In the genomic region with DNA sequence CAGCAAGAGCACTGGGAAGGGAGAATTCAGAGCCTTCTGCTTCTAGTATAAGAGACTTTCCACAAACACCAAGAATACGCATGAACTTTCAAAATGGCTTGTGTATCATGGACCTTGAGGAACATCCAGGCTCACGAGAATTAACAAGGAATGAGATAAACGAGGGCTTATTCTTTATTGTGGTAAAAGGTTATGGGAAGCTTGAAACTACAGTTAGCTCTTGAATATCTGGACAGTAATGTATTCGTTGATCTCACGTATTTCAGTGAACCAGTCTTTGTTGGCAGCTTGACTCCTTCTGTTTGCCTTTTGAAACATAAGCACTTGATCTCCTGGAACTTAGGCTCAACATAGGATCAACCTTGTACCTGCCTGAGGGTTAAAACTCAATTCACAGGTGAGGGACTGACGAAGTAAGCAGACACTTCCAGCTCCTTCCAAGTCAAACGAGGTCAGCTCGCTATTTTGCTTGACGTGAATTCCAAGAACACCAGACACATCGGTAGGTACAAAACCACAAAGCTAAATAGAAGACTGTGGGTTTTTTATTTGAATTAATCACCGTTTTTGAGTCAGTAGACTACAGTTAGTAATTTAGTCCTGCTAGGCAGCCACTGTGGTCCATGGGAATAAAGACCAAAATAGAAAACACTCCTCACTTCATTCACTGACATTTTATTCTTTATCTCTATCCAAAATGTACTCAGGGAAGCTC, we compare ENCODE assay signal across 21 cellular contexts. TPM values are rescaled to one million over a fixed set of nuclear protein-coding genes. Genes with fewer than 3 reads are reported as not detected.
DNase-seq lines count a peak whose midpoint lies in the region; ATAC-seq lines count a peak whose summit lies in the region.
"Had no signal": no experiment of that assay in that cellular context is flagged by ENCODE, and none has a peak within 500 bp of the region (broad histone marks: within the 10 kb centered on the region; RNA-seq: fewer than 3 reads in every experiment).

No MANE protein-coding gene starts in this region.

- peak; percentile 19 for ATAC-seq in stimulated activated naive CD8-positive, alpha-beta T cell treated with anti-CD3 and anti-CD28 coated beads, Interleukin-15, Interleukin-2, amounts not matched to agents 100 U/mL and 50 U/mL, for 24 hours
- ATAC-seq: left lobe of liver, upper lobe of right lung had no signal

- peak overlapping the region; percentile 69 for H3K27ac ChIP-seq in epithelial cell of prostate
- H3K27ac ChIP-seq: KMS-11, spleen, upper lobe of right lung had no signal

- DNase-seq in activated T-cell treated with anti-CD3 and anti-CD28 coated beads, Interleukin-2, amount 50 U/mL, for 24 hours = no peak
- no peak for DNase-seq in activated T-cell treated with anti-CD3 and anti-CD28 coated beads, Interleukin-2, amount 50 U/mL, for 1 hour
- peak; percentile 94 for DNase-seq in M059J (ENCODE audit: low read depth)
- DNase-seq in epithelial cell of prostate (ENCODE audit: low read depth, low spot score) = peak; percentile 98
- no peak for DNase-seq in stimulated activated naive CD8-positive, alpha-beta T cell treated with anti-CD3 and anti-CD28 coated beads, Interleukin-15, Interleukin-2, amounts not matched to agents 100 U/mL and 50 U/mL, for 24 hours
- DNase-seq in T-helper 1 cell = no peak
- no peak for DNase-seq in NCI-H748 (lab: John Stamatoyannopoulos, UW; ENCODE audit: unreplicated experiment)
- DNase-seq in DMS53 (lab: John Stamatoyannopoulos, UW) = no peak
- DNase-seq: activated CD4-positive, alpha-beta T cell treated with anti-CD3 and anti-CD28 coated beads, Interleukin-2, amount 50 U/mL, for 1 hour; activated gamma-delta T cell treated with Interleukin-2 at 50 U/mL for 16 hours; hippocampal formation; NCI-H1417 treated with DMSO at 0.1 percent for 48 hours; NCI-H2227 treated with DMSO at 0.1 percent for 48 hours; posterior cingulate gyrus; SIG-M5; spleen; stimulated activated naive CD4-positive, alpha-beta T cell; T1000; upper lobe of right lung had no signal

- peak overlapping the region; percentile 38 for H3K27ac Mint-ChIP-seq in activated T-cell treated with anti-CD3 and anti-CD28 coated beads, Interleukin-2, amount 50 U/mL, for 24 hours

- H3K36me3 Mint-ChIP-seq in activated T-cell treated with anti-CD3 and anti-CD28 coated beads, Interleukin-2, amount 50 U/mL, for 24 hours (ENCODE audit: low read depth) = no peaks in the 10 kb centered on the region

- no peak overlapping the region for H3K4me3 Mint-ChIP-seq in activated T-cell treated with anti-CD3 and anti-CD28 coated beads, Interleukin-2, amount 50 U/mL, for 24 hours

- peaks cover 35% of the 10 kb centered on the region for H3K4me1 Mint-ChIP-seq in activated T-cell treated with anti-CD3 and anti-CD28 coated beads, Interleukin-2, amount 50 U/mL, for 24 hours (ENCODE audit: low read depth)

- H3K9me3 Mint-ChIP-seq in activated T-cell treated with anti-CD3 and anti-CD28 coated beads, Interleukin-2, amount 50 U/mL, for 24 hours = no peaks in the 10 kb centered on the region

- H3K27me3 Mint-ChIP-seq in activated T-cell treated with anti-CD3 and anti-CD28 coated beads, Interleukin-2, amount 50 U/mL, for 24 hours = peaks cover 6% of the 10 kb centered on the region

RNA-seq across cellular contexts. Expression of a gene that starts 30.8 kb away (rescaled TPM):
- 2.1 and 7.0 TPM in 2 replicates for total RNA-seq in M059J (2014; rRNA removed; shearing (Covaris generic))

RNA-seq across cellular contexts. Expression of a gene that starts 59.4 kb away (rescaled TPM):
- total RNA-seq in M059J (2014; rRNA removed; shearing (Covaris generic)) = 14.3 and 18.5 TPM in 2 replicates

RNA-seq across cellular contexts. Expression of a gene that starts 59.7 kb away (rescaled TPM):
- total RNA-seq in M059J (2014; rRNA removed; shearing (Covaris generic)) = 7.7 and 7.9 TPM in 2 replicates

Comparison
In these comparisons a context has a peak if more than half of its experiments do, and no peak if none do; other contexts are left out.
1. DNase-seq: peak in M059J (single experiment) and epithelial cell of prostate (single experiment); none in activated T-cell treated with anti-CD3 and anti-CD28 coated beads, Interleukin-2, amount 50 U/mL, for 24 hours (single experiment), activated T-cell treated with anti-CD3 and anti-CD28 coated beads, Interleukin-2, amount 50 U/mL, for 1 hour (single experiment), stimulated activated naive CD8-positive, alpha-beta T cell treated with anti-CD3 and anti-CD28 coated beads, Interleukin-15, Interleukin-2, amounts not matched to agents 100 U/mL and 50 U/mL, for 24 hours (single experiment), T-helper 1 cell (0 of 5), NCI-H748 (single experiment) and DMS53 (single experiment).